In the genomic region with DNA sequence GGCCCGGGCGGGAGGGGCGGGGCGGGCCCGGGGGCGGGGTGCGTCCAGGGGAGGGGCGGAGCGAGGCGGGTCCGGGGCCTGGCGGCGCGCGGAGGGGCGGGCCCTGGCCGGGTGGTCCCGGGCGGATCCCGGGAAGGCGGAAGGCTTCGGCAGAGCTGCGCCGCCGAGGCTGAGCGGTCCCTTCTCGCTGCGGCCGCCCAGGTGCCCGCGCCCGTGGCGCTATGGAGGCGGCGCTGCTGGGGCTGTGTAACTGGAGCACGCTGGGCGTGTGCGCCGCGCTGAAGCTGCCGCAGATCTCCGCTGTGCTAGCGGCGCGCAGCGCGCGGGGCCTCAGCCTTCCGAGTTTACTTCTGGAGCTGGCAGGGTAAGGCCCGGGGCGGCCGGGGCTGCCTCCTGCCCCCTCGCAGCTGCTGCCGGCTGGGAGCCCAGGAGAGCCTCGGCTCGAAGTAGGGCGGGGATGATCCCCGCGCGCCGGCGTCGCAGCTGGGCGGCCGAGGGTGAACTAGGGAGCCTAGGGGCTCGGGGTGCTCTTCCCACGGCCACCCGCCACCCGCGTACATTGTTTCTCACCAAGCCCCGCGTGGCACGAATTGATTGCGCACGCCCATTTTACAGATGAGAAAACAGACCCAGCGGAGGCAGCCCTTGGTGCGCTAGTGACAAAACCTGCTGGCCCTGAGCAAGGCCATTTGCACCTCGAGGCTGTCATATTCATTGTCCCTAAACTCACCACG, we compare ENCODE assay signal across 8 cellular contexts. TPM values are rescaled to one million over a fixed set of nuclear protein-coding genes. Genes with fewer than 3 reads are reported as not detected.
DNase-seq lines count a peak whose midpoint lies in the region; ATAC-seq lines count a peak whose summit lies in the region.

A gene (plus strand): TSS at position 142 of the 734 bp plus-strand sequence. CDS start 80 bp downstream, at position 222.

- H3K4me1 ChIP-seq in NT2/D1 (ENCODE audit: insufficient read depth, insufficient read length), result no peaks in the 10 kb centered on the region
- H3K4me1 ChIP-seq in iPS-18a (ENCODE audit: control insufficient read depth, low read depth, low read length), result peaks cover 6% of the 10 kb centered on the region

- H3K9ac ChIP-seq in NT2/D1 (ENCODE audit: insufficient read length, low read depth) (peak within 1 kb of the TSS; percentile 74), iPS-18a (ENCODE audit: low read length) (peak within 1 kb of the TSS; percentile 34)

- in situ Hi-C loops in G401 (cut with HindIII; ENCODE audit: low sequenced_read_pairs), result no loop called here

- no peaks in the 10 kb centered on the region for H3K36me3 ChIP-seq in NT2/D1 (ENCODE audit: insufficient read depth, insufficient read length, low read length)
- H3K36me3 ChIP-seq in iPS-18a (ENCODE audit: control insufficient read depth, low read depth, low read length), result no peaks in the 10 kb centered on the region

- H3K27ac ChIP-seq in angular gyrus (ENCODE audit: low read depth, low read length) (peak within 1 kb of the TSS; percentile 79), iPS-18a (ENCODE audit: low read length) (no peak within 1 kb of the TSS), skin epidermis (peak within 1 kb of the TSS; percentile 54 to 95 (median 88))

- DNase-seq in G401 (ENCODE audit: low spot score), result no peak
- peak in 39 of 76 experiments; percentile 38 to 96 (median 85) for DNase-seq in HUDEP-2 (lab: John Stamatoyannopoulos, UW; ENCODE audit: unreplicated experiment in 76 of 76)
- peak; percentile 68 for DNase-seq in NT2/D1 (ENCODE audit: low read depth, low spot score)
- DNase-seq in amniotic stem cell (lab: John Stamatoyannopoulos, UW), result no peak

- H3K9me3 ChIP-seq in NT2/D1 (ENCODE audit: insufficient read depth, low read length) (no peaks in the 10 kb centered on the region), iPS-18a (ENCODE audit: control insufficient read depth, low read depth, low read length) (no peaks in the 10 kb centered on the region)

- H3K4me3 ChIP-seq in NT2/D1 (ENCODE audit: insufficient read length, low read depth) (peak within 1 kb of the TSS; percentile 50), iPS-18a (ENCODE audit: low read length) (peak within 1 kb of the TSS; percentile 64), skin epidermis (peak within 1 kb of the TSS; percentile 51 to 77 (median 70))

- H3K27me3 ChIP-seq in NT2/D1 (ENCODE audit: insufficient read depth, insufficient read length) (peaks cover 11% of the 10 kb centered on the region), iPS-18a (ENCODE audit: control insufficient read depth, insufficient read depth, low read length) (peaks cover 21% of the 10 kb centered on the region)

- peak; percentile 82 for ATAC-seq in GM21528 (IDR thresholded peaks at IDR 0.05; ENCODE audit: low FRiP score, unreplicated experiment)

RNA-seq across cellular contexts. Expression of the gene that starts here (rescaled TPM):
- 20.2 and 25.2 TPM in 2 replicates for total RNA-seq in G401 (2014; rRNA removed; shearing (Covaris generic))

Comparison
In these comparisons a context has a peak if more than half of its experiments do, and no peak if none do; other contexts are left out.
1. DNase-seq: peak in HUDEP-2 (39 of 76) and NT2/D1 (single experiment); none in G401 (single experiment) and amniotic stem cell (single experiment).
2. Peak in every context shown above with its lines, with median percentiles within 50 percentile points of each other: H3K4me3 ChIP-seq.